21 cellular contexts compared by ENCODE assay signal in genomic region chr11:1656061-1656441, GRCh38. TPM values are rescaled to one million over a fixed set of nuclear protein-coding genes. Genes with fewer than 3 reads are reported as not detected.
DNase-seq lines count a peak whose midpoint lies in the region; ATAC-seq and TF ChIP-seq lines count a peak whose summit lies in the region.
"Had no signal": no experiment of that assay in that cellular context is flagged by ENCODE, and none has a peak within 500 bp of the region (broad histone marks: within the 10 kb centered on the region; RNA-seq: fewer than 3 reads in every experiment).

No MANE protein-coding gene starts in this region.

- peak; percentile 67 for DNase-seq in chondrocyte (ENCODE audit: low spot score)
- DNase-seq in myocyte (ENCODE audit: low read depth): peak; percentile 51
- peak; percentile 55 for DNase-seq in spleen
- DNase-seq in NCI-H1417 (lab: John Stamatoyannopoulos, UW): no peak
- DNase-seq in stimulated activated CD4-positive, alpha-beta T cell treated with anti-CD3 and anti-CD28 coated beads, Interleukin-4, amount 100 ng/mL, for 4 hours: no peak
- DNase-seq: C1 segment of cervical spinal cord, DMS 273 treated with DMSO at 0.1 percent for 48 hours, GDM1, IMR-90, Karpas-422, MM.1S, NCI-H1092 treated with DMSO at 0.1 percent for 48 hours, NCI-H1694, NCI-H226, NCI-H524 treated with DMSO at 0.1 percent for 48 hours, Right ventricle myocardium superior had no signal

- no peaks in the 10 kb centered on the region for H3K9me3 Mint-ChIP-seq in chondrocyte (ENCODE audit: low read depth)

- H3K9me3 ChIP-seq in BLaER1 (no peaks in the 10 kb centered on the region), spleen (no peaks in the 10 kb centered on the region)

- no peak overlapping the region for H3K4me3 Mint-ChIP-seq in chondrocyte (ENCODE audit: unreplicated experiment)

- 81 to 91% (median 88%) methylated on average over 7 to 9 of the region's 9 CpGs for WGBS in spleen, 5 donors

- H3K27me3 ChIP-seq in BLaER1: peaks cover 7% of the 10 kb centered on the region; the same call in 1 of the 2 replicates
- peaks cover 0 to 61% (median 4%) of the 10 kb centered on the region in 7 donors for H3K27me3 ChIP-seq in spleen (replicated peaks in 1 of 7)

- H3K4me1 Mint-ChIP-seq in chondrocyte (ENCODE audit: low read depth): no peaks in the 10 kb centered on the region

- H3K4me2 ChIP-seq in BLaER1: 0 out of 2 replicates have a peak overlapping the region, but pooled peaks have one; percentile 1

- TF ChIP-seq CTCF in chondrocyte (IDR thresholded peaks at IDR 0.05) (no peak), spleen (IDR thresholded peaks at IDR 0.05 in 8 of 11, conservative IDR thresholded peaks at IDR 0.05 in 3 of 11) (no peak)

- ATAC-seq in HG03354 (IDR thresholded peaks at IDR 0.05; ENCODE audit: poor library complexity, severe bottlenecking, unreplicated experiment): no peak
- no peak for ATAC-seq in HG03521 (IDR thresholded peaks at IDR 0.05; ENCODE audit: unreplicated experiment)

- H4K20me1 ChIP-seq in BLaER1: no peaks in the 10 kb centered on the region

- H3K27ac ChIP-seq in BLaER1 (no peak overlapping the region), spleen (no peak overlapping the region)

- peaks cover 81% of the 10 kb centered on the region for H3K4me1 ChIP-seq in BLaER1
- peaks cover 5 to 42% (median 25%) of the 10 kb centered on the region in 6 donors for H3K4me1 ChIP-seq in spleen

- no peak overlapping the region for H3K9ac ChIP-seq in BLaER1

- H3K27ac Mint-ChIP-seq in chondrocyte (ENCODE audit: unreplicated experiment): no peak overlapping the region

- H3K4me3 ChIP-seq in BLaER1: no peak overlapping the region
- H3K4me3 ChIP-seq in spleen: no peak overlapping the region

- intact Hi-C loops in spleen (cut with DNase I; ENCODE audit: low total_unique reads): loop anchor here (10.0 kb wide), 1 partner anchor 499 kb away; no protein-coding TSS in a partner anchor

- no peak for TF ChIP-seq POLR2A in spleen (IDR thresholded peaks at IDR 0.05)

- peaks cover 23% of the 10 kb centered on the region for H3K27me3 Mint-ChIP-seq in chondrocyte (ENCODE audit: low read depth)

- H3K36me3 Mint-ChIP-seq in chondrocyte (ENCODE audit: low read depth): no peaks in the 10 kb centered on the region

- H3K36me3 ChIP-seq in BLaER1: no peaks in the 10 kb centered on the region
- no peaks in the 10 kb centered on the region for H3K36me3 ChIP-seq in spleen

RNA-seq across cellular contexts. Expression of gene KRTAP5-5, which starts 26.5 kb away (rescaled TPM):
- total RNA-seq in chondrocyte (not detected in 3 replicates), myocyte (not detected in 2 replicates), spleen (not detected)
- not detected for polyA plus RNA-seq in myocyte (2012)
- not detected for polyA plus RNA-seq in spleen
- total RNA-seq: H4, HT-29, IMR-90, Right ventricle myocardium superior had no signal
- polyA plus RNA-seq: IMR-90 had no signal

RNA-seq across cellular contexts. Expression of gene KRTAP5-4, which starts 34.1 kb away (rescaled TPM):
- total RNA-seq in chondrocyte (not detected in 3 replicates), myocyte (not detected in 2 replicates), spleen (not detected)
- polyA plus RNA-seq in myocyte (2012): not detected
- polyA plus RNA-seq in spleen: not detected
- total RNA-seq: H4, HT-29, IMR-90, Right ventricle myocardium superior had no signal
- polyA plus RNA-seq: IMR-90 had no signal

RNA-seq across cellular contexts. Expression of gene KRTAP5-6, which starts 40.9 kb away (rescaled TPM):
- total RNA-seq in chondrocyte: not detected in 3 replicates
- not detected in 2 replicates for total RNA-seq in myocyte
- not detected for polyA plus RNA-seq in myocyte (2012)
- total RNA-seq in spleen: not detected
- polyA plus RNA-seq in spleen: not detected
- total RNA-seq: H4, HT-29, IMR-90, Right ventricle myocardium superior had no signal
- polyA plus RNA-seq: IMR-90 had no signal

RNA-seq across cellular contexts. Expression of gene KRTAP5-3, which starts 47.8 kb away (rescaled TPM):
- total RNA-seq in chondrocyte (not detected in 3 replicates), myocyte (not detected in 2 replicates), spleen (not detected)
- polyA plus RNA-seq in myocyte (2012): not detected
- not detected for polyA plus RNA-seq in spleen
- total RNA-seq: H4, HT-29, IMR-90, Right ventricle myocardium superior had no signal
- polyA plus RNA-seq: IMR-90 had no signal

RNA-seq across cellular contexts. Expression of gene KRTAP5-2, which starts 58.0 kb away (rescaled TPM):
- total RNA-seq in chondrocyte (not detected in 3 replicates), myocyte (not detected in 2 replicates), spleen (not detected)
- 0.11 TPM for polyA plus RNA-seq in myocyte (2012)
- not detected for polyA plus RNA-seq in spleen
- total RNA-seq: H4, HT-29, IMR-90, Right ventricle myocardium superior had no signal
- polyA plus RNA-seq: IMR-90 had no signal

Comparison
In these comparisons a context has a peak if more than half of its experiments do, and no peak if none do; other contexts are left out.
1. DNase-seq: peak in chondrocyte (single experiment), myocyte (single experiment) and spleen (single experiment); none in NCI-H1417 (0 of 3) and stimulated activated CD4-positive, alpha-beta T cell treated with anti-CD3 and anti-CD28 coated beads, Interleukin-4, amount 100 ng/mL, for 4 hours (0 of 2).